ENCODE assay signal across 21 cellular contexts in genomic region chr17:46739982-46740381, GRCh38.
DNase-seq lines count a peak whose midpoint lies in the region; ATAC-seq, FAIRE-seq and TF ChIP-seq lines count a peak whose summit lies in the region.
"Had no signal": no experiment of that assay in that cellular context is flagged by ENCODE, and none has a peak within 500 bp of the region (broad histone marks: within the 10 kb centered on the region; RNA-seq: fewer than 3 reads in every experiment).

No MANE protein-coding gene starts in this region.

- intact Hi-C loops in HepG2 (cut with micrococcal nuclease; ENCODE audit: unreplicated experiment) = no loop called here
- intact Hi-C loops in lower leg skin (cut with DNase I; ENCODE audit: low total_unique reads) = no loop called here

- H2AFZ ChIP-seq in HepG2 (ENCODE audit: low read length) = no peak overlapping the region
- H2AFZ ChIP-seq: GM23338 had no signal

- H3K27me3 Mint-ChIP-seq in HFFc6 (ENCODE audit: insufficient read depth) (peaks cover 4% of the 10 kb centered on the region; the same call in 1 of the 2 replicates), nephron progenitor cell (ENCODE audit: low read depth, poor library complexity) (peaks cover 3% of the 10 kb centered on the region)
- H3K27me3 Mint-ChIP-seq: B cell, IgD-negative memory B cell had no signal

- H3K9ac ChIP-seq in adipocyte (ENCODE audit: low read length) = no peak overlapping the region
- H3K9ac ChIP-seq in HepG2 (ENCODE audit: insufficient read depth, low read depth, low read length) = no peak overlapping the region
- H3K9ac ChIP-seq: BLaER1 treated with 17β-estradiol and CSF1 and Interleukin-3, amounts not matched to agents 10 nM and 100 nM had no signal

- no TSS peak for BruUV-seq in HepG2 (replicated peaks; lab: Mats Ljungman, UMichigan)

- FAIRE-seq in HepG2 (lab: Jason Lieb, UNC) = no peak
- FAIRE-seq: GM12892, GM18507, H54 had no signal

- TF ChIP-seq RAD21 in HepG2 (CRISPR knock-in tag; IDR thresholded peaks at IDR 0.05) = no peak

- H3K27me3 ChIP-seq in adipocyte (replicated peaks; ENCODE audit: control insufficient read depth, insufficient read depth, low read length) = no peaks in the 10 kb centered on the region
- no peaks in the 10 kb centered on the region for H3K27me3 ChIP-seq in HepG2 (ENCODE audit: control insufficient read depth in 1 of 2, insufficient read depth in 2 of 2, low read length in 2 of 2)
- H3K27me3 ChIP-seq: BLaER1 treated with 17β-estradiol and CSF1 and Interleukin-3, amounts not matched to agents 10 nM and 100 nM had no signal

- peaks cover 69% of the 10 kb centered on the region for H3K4me1 Mint-ChIP-seq in HFFc6 (ENCODE audit: low read depth)
- H3K4me1 Mint-ChIP-seq in nephron progenitor cell = peaks cover 5% of the 10 kb centered on the region

- H3K4me1 ChIP-seq in adipocyte (ENCODE audit: control insufficient read depth, insufficient read depth, low read length) (peaks cover 17% of the 10 kb centered on the region), HepG2 (ENCODE audit: insufficient read depth, low read length) (no peaks in the 10 kb centered on the region)

- H3K36me3 Mint-ChIP-seq in HFFc6 (ENCODE audit: low read depth) = no peaks in the 10 kb centered on the region; the same call in none of the 2 replicates
- peaks cover 3% of the 10 kb centered on the region for H3K36me3 Mint-ChIP-seq in nephron progenitor cell (ENCODE audit: low read depth)
- H3K36me3 Mint-ChIP-seq: IgD-negative memory B cell had no signal

- H4K20me1 ChIP-seq in HepG2 (ENCODE audit: insufficient read depth, low read length) = no peaks in the 10 kb centered on the region

- no peak overlapping the region for H3K27ac ChIP-seq in HepG2 (ENCODE audit: extremely low read length, insufficient read depth, low read length)
- H3K27ac ChIP-seq: BLaER1 treated with 17β-estradiol and CSF1 and Interleukin-3, amounts not matched to agents 10 nM and 100 nM; HL-60 had no signal

- H3K4me3 Mint-ChIP-seq in HFFc6 (peak overlapping the region; percentile 4), nephron progenitor cell (no peak overlapping the region)
- H3K4me3 Mint-ChIP-seq: B cell; CD8-positive, alpha-beta T cell; GM23338; IgD-negative memory B cell had no signal

- H3K27ac Mint-ChIP-seq in HFFc6 (peak overlapping the region; percentile 25), nephron progenitor cell (peak overlapping the region; percentile 3)
- H3K27ac Mint-ChIP-seq: B cell; CD8-positive, alpha-beta T cell; GM23338 had no signal

- TF ChIP-seq EP300 in HepG2 (IDR thresholded peaks at IDR 0.05; ENCODE audit: low read depth in 2 of 2, low read length in 2 of 2) (no peak), HepG2 (CRISPR knock-in tag; IDR thresholded peaks at IDR 0.05; ENCODE audit: borderline replicate concordance) (no peak)

- H3K9me3 Mint-ChIP-seq in HFFc6 (no peaks in the 10 kb centered on the region), nephron progenitor cell (no peaks in the 10 kb centered on the region)
- H3K9me3 Mint-ChIP-seq: CD8-positive, alpha-beta T cell; GM23338; IgD-negative memory B cell had no signal

- H3K4me3 ChIP-seq in adipocyte (ENCODE audit: low read length) = no peak overlapping the region
- no peak overlapping the region for H3K4me3 ChIP-seq in HepG2 (replicated peaks in 1 of 3; ENCODE audit: insufficient read depth in 1 of 3, low read depth in 2 of 3, low read length in 3 of 3)
- H3K4me3 ChIP-seq in lower leg skin (ENCODE audit: low read depth, poor library complexity, severe bottlenecking) = no peak overlapping the region
- H3K4me3 ChIP-seq: BLaER1 treated with 17β-estradiol and CSF1 and Interleukin-3, amounts not matched to agents 10 nM and 100 nM; GM23338 had no signal

- ATAC-seq in HepG2 (no peak), GM18517 (IDR thresholded peaks at IDR 0.05; ENCODE audit: unreplicated experiment) (no peak), HG02981 (IDR thresholded peaks at IDR 0.05; ENCODE audit: unreplicated experiment) (no peak)
- ATAC-seq: CD8-positive, alpha-beta T cell; GM23338 had no signal

- POLR2A ChIA-PET in HepG2 (lab: Yijun Ruan, JAX) = no interaction called here

- peaks cover 12% of the 10 kb centered on the region for H3K36me3 ChIP-seq in adipocyte (ENCODE audit: control insufficient read depth, insufficient read depth, low read length, severe bottlenecking)
- no peaks in the 10 kb centered on the region; a peak in 1 of 5 replicates for H3K36me3 ChIP-seq in HepG2 (replicated peaks in 1 of 2; ENCODE audit: control insufficient read depth in 1 of 2, insufficient read depth in 2 of 2, low read length in 2 of 2)

- DNase-seq in HFFc6 (peak; percentile 13), adipocyte (ENCODE audit: low read depth) (peak; percentile 55), nephron progenitor cell (no peak), HepG2 (ENCODE audit: low spot score) (no peak), lower leg skin (ENCODE audit: low spot score in 2 of 2) (no peak)
- DNase-seq: Calu3; CD8-positive, alpha-beta T cell; DND-41; GDM1; HCEC 1CT; KBM-7 had no signal

- TF ChIP-seq POLR2A in HepG2 (IDR thresholded peaks at IDR 0.05; ENCODE audit: insufficient read depth in 1 of 2, low read depth in 2 of 2, low read length in 2 of 2) = no peak
- no peak for TF ChIP-seq POLR2A in lower leg skin (IDR thresholded peaks at IDR 0.05)

- TF ChIP-seq CTCF in HFFc6 (IDR thresholded peaks at IDR 0.05) (no peak), nephron progenitor cell (IDR thresholded peaks at IDR 0.05) (no peak), HepG2 (CRISPR knock-in tag; IDR thresholded peaks at IDR 0.05) (no peak), lower leg skin (IDR thresholded peaks at IDR 0.05) (no peak)

- H3K79me2 ChIP-seq in HepG2 (ENCODE audit: insufficient read depth, low read length) = no peaks in the 10 kb centered on the region

- H3K4me2 ChIP-seq in HepG2 (ENCODE audit: low read depth, low read length) = no peak overlapping the region
- H3K4me2 ChIP-seq: BLaER1 treated with 17β-estradiol and CSF1 and Interleukin-3, amounts not matched to agents 10 nM and 100 nM; GM23338 had no signal

- H3K9me3 ChIP-seq in adipocyte (ENCODE audit: control insufficient read depth, low read length) (no peaks in the 10 kb centered on the region), HepG2 (ENCODE audit: low read length) (no peaks in the 10 kb centered on the region)
- H3K9me3 ChIP-seq: BLaER1 treated with 17β-estradiol and CSF1 and Interleukin-3, amounts not matched to agents 10 nM and 100 nM had no signal

- in situ Hi-C loops in HepG2 (cut with HindIII; ENCODE audit: extremely low pct_ligation_motif_present, low pct_unique_long_range_greater_than_20kb) = loop anchor here (10.0 kb wide), 1 partner anchor 45 kb away; no protein-coding TSS in a partner anchor

- CTCF ChIA-PET in HepG2 (lab: Yijun Ruan, JAX; ENCODE audit: low intra/inter-chr PET ratio, low total read pairs) = no interaction called here

TF ChIP-seq in HepG2, 621 proteins besides CTCF, POLR2A, EP300 and RAD21:
- TF ChIP-seq ZBTB21 (CRISPR knock-in tag; IDR thresholded peaks at IDR 0.05) = no peak
- TF ChIP-seq ZNF747 (CRISPR knock-in tag; IDR thresholded peaks at IDR 0.05; ENCODE audit: borderline replicate concordance) = no peak
- TF ChIP-seq ZNF513 (CRISPR knock-in tag; conservative IDR thresholded peaks at IDR 0.05) = no peak
- no peak for TF ChIP-seq KDM2A (CRISPR knock-in tag; IDR thresholded peaks at IDR 0.05; ENCODE audit: borderline replicate concordance, low read depth)
- no peak for TF ChIP-seq DR1 (CRISPR knock-in tag; IDR thresholded peaks at IDR 0.05)
- no peak for TF ChIP-seq HOXA3 (CRISPR knock-in tag; IDR thresholded peaks at IDR 0.05)
- TF ChIP-seq SP2 (CRISPR knock-in tag; IDR thresholded peaks at IDR 0.05) = no peak
- no peak for TF ChIP-seq ESRRA (CRISPR knock-in tag; IDR thresholded peaks at IDR 0.05; ENCODE audit: low read depth)
- no peak for TF ChIP-seq THRA (CRISPR knock-in tag; IDR thresholded peaks at IDR 0.05; ENCODE audit: borderline replicate concordance)

Comparison
In these comparisons a context has a peak if more than half of its experiments do, and no peak if none do; other contexts are left out.
1. DNase-seq: peak in HFFc6 (single experiment) and adipocyte (single experiment); none in nephron progenitor cell (single experiment), HepG2 (single experiment) and lower leg skin (0 of 2).